ENCODE assay signal across 1 cellular context in the genomic region with DNA sequence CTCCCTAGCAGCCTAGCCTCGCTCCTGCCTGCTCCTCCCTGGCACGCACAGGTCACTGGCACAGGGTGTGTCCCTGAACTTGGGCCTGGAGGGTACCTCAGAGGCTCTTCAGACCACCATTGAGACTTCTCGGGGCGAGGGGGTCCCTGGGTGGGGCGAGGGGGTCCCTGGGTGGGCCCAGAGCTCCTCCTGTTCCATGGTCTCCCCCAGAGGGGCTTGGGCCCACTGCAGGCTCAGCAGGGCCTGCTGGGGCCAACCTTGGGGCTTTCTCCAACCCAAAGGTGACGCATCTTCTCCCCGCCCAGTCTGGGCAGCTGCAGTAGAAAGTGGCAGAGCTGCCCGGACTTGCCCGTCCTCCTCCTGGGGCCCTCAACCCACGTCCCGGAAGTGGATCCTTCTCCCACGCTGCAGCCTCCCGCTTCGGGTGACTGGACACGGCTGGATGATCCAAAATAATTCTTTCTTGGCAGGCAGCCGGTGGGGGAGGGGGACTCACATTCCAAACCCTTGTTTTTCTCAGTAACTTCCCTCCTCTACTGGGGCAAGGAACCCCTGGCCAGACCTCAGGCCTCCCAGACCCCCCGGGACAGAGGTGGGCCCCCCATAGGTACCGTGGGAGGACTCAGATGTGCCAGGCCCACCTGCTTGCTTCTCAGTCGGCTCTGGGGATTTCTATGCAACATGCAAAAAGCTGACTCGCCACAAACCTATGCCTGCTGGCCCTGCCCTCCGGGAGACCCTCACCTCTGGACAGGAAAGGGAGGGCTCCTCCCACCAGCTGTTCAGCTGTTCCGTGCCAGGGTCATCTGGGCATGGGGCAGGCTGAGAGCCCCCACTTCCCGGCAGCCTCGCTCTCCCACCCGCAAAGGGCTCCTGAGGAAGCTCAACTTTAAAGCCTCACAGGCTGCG.
TF ChIP-seq lines count a peak whose summit lies in the region.

No MANE protein-coding gene starts in this region.

TF ChIP-seq in HepG2, 621 proteins besides CTCF, POLR2A, EP300 and RAD21 (continued from another document and continues in another):
- TF ChIP-seq RXRB (CRISPR knock-in tag; IDR thresholded peaks at IDR 0.05; ENCODE audit: borderline replicate concordance) = 0 out of 2 replicates have a peak, but pooled peaks have one; percentile 8
- no peak for TF ChIP-seq ZNF333 (CRISPR knock-in tag; IDR thresholded peaks at IDR 0.05; ENCODE audit: borderline replicate concordance)
- TF ChIP-seq ZBTB25 (CRISPR knock-in tag; IDR thresholded peaks at IDR 0.05) = no peak
- no peak for TF ChIP-seq DDIT3 (CRISPR knock-in tag; IDR thresholded peaks at IDR 0.05)
- no peak for TF ChIP-seq ZNF563 (CRISPR knock-in tag; IDR thresholded peaks at IDR 0.05)
- TF ChIP-seq BCL6 (CRISPR knock-in tag; IDR thresholded peaks at IDR 0.05) = no peak
- TF ChIP-seq ZNF800 (CRISPR knock-in tag; IDR thresholded peaks at IDR 0.05) = no peak
- TF ChIP-seq TRIM24 (CRISPR knock-in tag; IDR thresholded peaks at IDR 0.05) = no peak
- TF ChIP-seq ATF6 (CRISPR knock-in tag; conservative IDR thresholded peaks at IDR 0.05) = no peak
- no peak for TF ChIP-seq ZNF770 (CRISPR knock-in tag; IDR thresholded peaks at IDR 0.05)
- TF ChIP-seq ZBTB2 (CRISPR knock-in tag; IDR thresholded peaks at IDR 0.05; ENCODE audit: low read depth) = no peak
- no peak for TF ChIP-seq ZNF850 (CRISPR knock-in tag; conservative IDR thresholded peaks at IDR 0.05)
- TF ChIP-seq U2AF1 (optimal IDR thresholded peaks at IDR 0.05; ENCODE audit: low read depth, low read length) = no peak
- TF ChIP-seq, protein P1, sequence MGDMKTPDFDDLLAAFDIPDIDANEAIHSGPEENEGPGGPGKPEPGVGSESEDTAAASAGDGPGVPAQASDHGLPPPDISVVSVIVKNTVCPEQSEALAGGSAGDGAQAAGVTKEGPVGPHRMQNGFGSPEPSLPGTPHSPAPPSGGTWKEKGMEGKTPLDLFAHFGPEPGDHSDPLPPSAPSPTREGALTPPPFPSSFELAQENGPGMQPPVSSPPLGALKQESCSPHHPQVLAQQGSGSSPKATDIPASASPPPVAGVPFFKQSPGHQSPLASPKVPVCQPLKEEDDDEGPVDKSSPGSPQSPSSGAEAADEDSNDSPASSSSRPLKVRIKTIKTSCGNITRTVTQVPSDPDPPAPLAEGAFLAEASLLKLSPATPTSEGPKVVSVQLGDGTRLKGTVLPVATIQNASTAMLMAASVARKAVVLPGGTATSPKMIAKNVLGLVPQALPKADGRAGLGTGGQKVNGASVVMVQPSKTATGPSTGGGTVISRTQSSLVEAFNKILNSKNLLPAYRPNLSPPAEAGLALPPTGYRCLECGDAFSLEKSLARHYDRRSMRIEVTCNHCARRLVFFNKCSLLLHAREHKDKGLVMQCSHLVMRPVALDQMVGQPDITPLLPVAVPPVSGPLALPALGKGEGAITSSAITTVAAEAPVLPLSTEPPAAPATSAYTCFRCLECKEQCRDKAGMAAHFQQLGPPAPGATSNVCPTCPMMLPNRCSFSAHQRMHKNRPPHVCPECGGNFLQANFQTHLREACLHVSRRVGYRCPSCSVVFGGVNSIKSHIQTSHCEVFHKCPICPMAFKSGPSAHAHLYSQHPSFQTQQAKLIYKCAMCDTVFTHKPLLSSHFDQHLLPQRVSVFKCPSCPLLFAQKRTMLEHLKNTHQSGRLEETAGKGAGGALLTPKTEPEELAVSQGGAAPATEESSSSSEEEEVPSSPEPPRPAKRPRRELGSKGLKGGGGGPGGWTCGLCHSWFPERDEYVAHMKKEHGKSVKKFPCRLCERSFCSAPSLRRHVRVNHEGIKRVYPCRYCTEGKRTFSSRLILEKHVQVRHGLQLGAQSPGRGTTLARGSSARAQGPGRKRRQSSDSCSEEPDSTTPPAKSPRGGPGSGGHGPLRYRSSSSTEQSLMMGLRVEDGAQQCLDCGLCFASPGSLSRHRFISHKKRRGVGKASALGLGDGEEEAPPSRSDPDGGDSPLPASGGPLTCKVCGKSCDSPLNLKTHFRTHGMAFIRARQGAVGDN (CRISPR knock-in tag; IDR thresholded peaks at IDR 0.05) = peak; percentile 70
- TF ChIP-seq, protein P2, sequence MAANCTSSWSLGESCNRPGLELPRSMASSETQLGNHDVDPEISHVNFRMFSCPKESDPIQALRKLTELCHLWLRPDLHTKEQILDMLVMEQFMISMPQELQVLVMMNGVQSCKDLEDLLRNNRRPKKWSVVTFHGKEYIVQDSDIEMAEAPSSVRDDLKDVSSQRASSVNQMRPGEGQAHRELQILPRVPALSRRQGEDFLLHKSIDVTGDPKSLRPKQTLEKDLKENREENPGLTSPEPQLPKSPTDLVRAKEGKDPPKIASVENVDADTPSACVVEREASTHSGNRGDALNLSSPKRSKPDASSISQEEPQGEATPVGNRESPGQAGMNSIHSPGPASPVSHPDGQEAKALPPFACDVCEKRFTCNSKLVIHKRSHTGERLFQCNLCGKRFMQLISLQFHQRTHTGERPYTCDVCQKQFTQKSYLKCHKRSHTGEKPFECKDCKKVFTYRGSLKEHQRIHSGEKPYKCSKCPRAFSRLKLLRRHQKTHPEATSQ (CRISPR knock-in tag; IDR thresholded peaks at IDR 0.05; ENCODE audit: borderline replicate concordance) = no peak
- TF ChIP-seq ZNF674 (CRISPR knock-in tag; IDR thresholded peaks at IDR 0.05; ENCODE audit: low read depth) = no peak
- TF ChIP-seq, protein P3, sequence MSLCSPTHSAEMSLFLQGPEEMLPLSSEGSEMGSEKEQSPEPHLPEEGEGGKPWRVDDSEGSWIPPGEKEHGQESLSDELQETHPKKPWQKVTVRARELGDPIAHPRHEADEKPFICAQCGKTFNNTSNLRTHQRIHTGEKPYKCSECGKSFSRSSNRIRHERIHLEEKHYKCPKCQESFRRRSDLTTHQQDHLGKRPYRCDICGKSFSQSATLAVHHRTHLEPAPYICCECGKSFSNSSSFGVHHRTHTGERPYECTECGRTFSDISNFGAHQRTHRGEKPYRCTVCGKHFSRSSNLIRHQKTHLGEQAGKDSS (CRISPR knock-in tag; IDR thresholded peaks at IDR 0.05; ENCODE audit: borderline replicate concordance, low read depth) = no peak
- TF ChIP-seq MAFK (conservative IDR thresholded peaks at IDR 0.05 in 1 of 2, IDR thresholded peaks at IDR 0.05 in 1 of 2; ENCODE audit: low read length in 2 of 2) = peak; percentile 68 to 70
- 0 out of 2 replicates have a peak, but pooled peaks have one; percentile 12 for TF ChIP-seq ZNF331 (CRISPR knock-in tag; IDR thresholded peaks at IDR 0.05)
- no peak for TF ChIP-seq MTA1 (CRISPR knock-in tag; IDR thresholded peaks at IDR 0.05; ENCODE audit: borderline replicate concordance)
- TF ChIP-seq JDP2 (CRISPR knock-in tag; IDR thresholded peaks at IDR 0.05; ENCODE audit: borderline replicate concordance) = no peak
- TF ChIP-seq, protein P4, sequence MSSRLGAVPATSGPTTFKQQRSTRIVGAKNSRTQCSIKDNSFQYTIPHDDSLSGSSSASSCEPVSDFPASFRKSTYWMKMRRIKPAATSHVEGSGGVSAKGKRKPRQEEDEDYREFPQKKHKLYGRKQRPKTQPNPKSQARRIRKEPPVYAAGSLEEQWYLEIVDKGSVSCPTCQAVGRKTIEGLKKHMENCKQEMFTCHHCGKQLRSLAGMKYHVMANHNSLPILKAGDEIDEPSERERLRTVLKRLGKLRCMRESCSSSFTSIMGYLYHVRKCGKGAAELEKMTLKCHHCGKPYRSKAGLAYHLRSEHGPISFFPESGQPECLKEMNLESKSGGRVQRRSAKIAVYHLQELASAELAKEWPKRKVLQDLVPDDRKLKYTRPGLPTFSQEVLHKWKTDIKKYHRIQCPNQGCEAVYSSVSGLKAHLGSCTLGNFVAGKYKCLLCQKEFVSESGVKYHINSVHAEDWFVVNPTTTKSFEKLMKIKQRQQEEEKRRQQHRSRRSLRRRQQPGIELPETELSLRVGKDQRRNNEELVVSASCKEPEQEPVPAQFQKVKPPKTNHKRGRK (CRISPR knock-in tag; IDR thresholded peaks at IDR 0.05) = no peak
- TF ChIP-seq FOXJ3 (CRISPR knock-in tag; IDR thresholded peaks at IDR 0.05; ENCODE audit: borderline replicate concordance) = no peak
- no peak for TF ChIP-seq MAF1 (CRISPR knock-in tag; IDR thresholded peaks at IDR 0.05; ENCODE audit: borderline replicate concordance)
- no peak for TF ChIP-seq SMARCE1 (IDR thresholded peaks at IDR 0.05; ENCODE audit: borderline replicate concordance)
- TF ChIP-seq ZBTB8A (CRISPR knock-in tag; IDR thresholded peaks at IDR 0.05; ENCODE audit: borderline replicate concordance, low read depth) = no peak
- no peak for TF ChIP-seq ZNF275 (CRISPR knock-in tag; IDR thresholded peaks at IDR 0.05; ENCODE audit: borderline replicate concordance)
